In genomic region chrX:53312946-53313745, GRCh38 we compare ENCODE assay signal across 8 cellular contexts. TPM values are rescaled to one million over a fixed set of nuclear protein-coding genes. Genes with fewer than 3 reads are reported as not detected.
DNase-seq lines count a peak whose midpoint lies in the region; ATAC-seq and TF ChIP-seq lines count a peak whose summit lies in the region.

No MANE protein-coding gene starts in this region.

- H3K9me3 Mint-ChIP-seq in glutamatergic neuron (ENCODE audit: unreplicated experiment) = peaks cover 6% of the 10 kb centered on the region

- H3K4me3 Mint-ChIP-seq in glutamatergic neuron (ENCODE audit: unreplicated experiment) = no peak overlapping the region

- no peaks in the 10 kb centered on the region for H3K36me3 Mint-ChIP-seq in glutamatergic neuron (ENCODE audit: unreplicated experiment)

- peaks cover 2% of the 10 kb centered on the region for H3K27me3 Mint-ChIP-seq in glutamatergic neuron (ENCODE audit: unreplicated experiment)

- H3K4me1 Mint-ChIP-seq in glutamatergic neuron (ENCODE audit: low read depth, unreplicated experiment) = no peaks in the 10 kb centered on the region

- ATAC-seq in GM18520 (IDR thresholded peaks at IDR 0.05; ENCODE audit: unreplicated experiment) (no peak), HG03135 (IDR thresholded peaks at IDR 0.05; ENCODE audit: unreplicated experiment) (no peak)

- TF ChIP-seq CTCF in glutamatergic neuron (IDR thresholded peaks at IDR 0.05; ENCODE audit: partially characterized antibody, unreplicated experiment) = peak; percentile 76

- intact Hi-C loops in posterior vena cava (cut with DNase I) = loop anchor here (10.0 kb wide), 2 partner anchors 122 to 172 kb away; partner anchors contain the start of gene HSD17B10 (in 1 of the 2)

- in situ Hi-C loops in SK-MEL-5 (cut with HindIII; ENCODE audit: low pct_unique_long_range_greater_than_20kb, low sequenced_read_pairs) = no loop called here

- DNase-seq in GM04503 (ENCODE audit: low read depth) (peak; percentile 19), HUDEP-2 (lab: John Stamatoyannopoulos, UW; ENCODE audit: unreplicated experiment in 76 of 76) (peak in 45 of 76 experiments; percentile 0 to 55 (median 16)), SK-MEL-5 (ENCODE audit: low read depth, low spot score) (peak; percentile 62), glutamatergic neuron (peak; percentile 67), posterior vena cava (ENCODE audit: low spot score) (peak; percentile 83)
- DNase-seq in activated naive CD4-positive, alpha-beta T cell treated with anti-CD3 and anti-CD28 coated beads, Interleukin-2, amount 50 U/mL, for 16 hours = peak; percentile 51

- H3K27ac Mint-ChIP-seq in glutamatergic neuron (ENCODE audit: unreplicated experiment) = no peak overlapping the region

RNA-seq across cellular contexts. Expression of gene IQSEC2, which starts 31.8 kb away (rescaled TPM):
- total RNA-seq in SK-MEL-5 (2014; rRNA removed; shearing (Covaris generic)) = 6.3 and 8.4 TPM in 2 replicates
- polyA plus RNA-seq in SK-MEL-5 (2015; cell fraction: cytosol; rRNA removed) = 13.0 and 16.9 TPM in 2 replicates
- polyA plus RNA-seq in SK-MEL-5 (2015; cell fraction: nucleus; rRNA removed) = 14.5 and 18.0 TPM in 2 replicates
- 1.6 TPM for total RNA-seq in glutamatergic neuron (ENCODE audit: unreplicated experiment)
- 1 to 10 TPM; 8.3 to 9.4 TPM for total RNA-seq in posterior vena cava

Comparison
In these comparisons a context has a peak if more than half of its experiments do, and no peak if none do; other contexts are left out.
1. DNase-seq: peak in every context shown above with its lines; median percentile 83 in posterior vena cava; 67 in glutamatergic neuron; 62 in SK-MEL-5; 51 in activated naive CD4-positive, alpha-beta T cell treated with anti-CD3 and anti-CD28 coated beads, Interleukin-2, amount 50 U/mL, for 16 hours; 19 in GM04503; 16 in HUDEP-2.